ENCODE assay signal across 8 cellular contexts in the genomic region with DNA sequence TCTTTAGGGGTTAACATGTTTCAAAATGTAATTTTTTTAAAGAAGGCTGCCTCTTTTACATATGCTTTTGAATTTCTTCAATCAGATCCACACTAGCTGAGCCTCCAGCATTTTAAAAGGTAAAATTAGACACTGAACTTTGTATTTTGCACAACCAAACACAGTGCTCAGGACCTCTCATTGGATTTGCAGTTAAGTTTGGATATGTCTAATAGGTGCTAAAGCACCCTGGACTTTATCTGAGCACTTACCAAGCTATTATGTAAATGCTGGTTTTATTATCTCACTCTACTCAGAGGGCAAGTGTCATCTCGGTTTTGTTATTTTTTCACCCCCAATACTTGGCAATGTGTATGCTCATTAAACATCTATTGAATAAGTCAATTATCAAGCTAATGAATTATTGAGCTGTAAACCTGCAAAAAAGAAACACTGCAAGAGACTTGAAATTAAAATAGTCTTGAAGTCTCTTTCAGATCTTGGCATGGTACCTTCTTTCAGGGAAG.
"Had no signal": no experiment of that assay in that cellular context is flagged by ENCODE, and none has a peak within 500 bp of the region (broad histone marks: within the 10 kb centered on the region; RNA-seq: fewer than 3 reads in every experiment).

No MANE protein-coding gene starts in this region.

- FAIRE-seq: G401.6, GM12878, GM12891, GM12892, GM18507, GM19239 had no signal

- H3K4me3 ChIP-seq: GM12878 had no signal

- DNase-seq: GDM1, GF-D8 had no signal

- ATAC-seq: GM12878 had no signal
